Comparison of ENCODE assay signal across 4 cellular contexts in the genomic region with DNA sequence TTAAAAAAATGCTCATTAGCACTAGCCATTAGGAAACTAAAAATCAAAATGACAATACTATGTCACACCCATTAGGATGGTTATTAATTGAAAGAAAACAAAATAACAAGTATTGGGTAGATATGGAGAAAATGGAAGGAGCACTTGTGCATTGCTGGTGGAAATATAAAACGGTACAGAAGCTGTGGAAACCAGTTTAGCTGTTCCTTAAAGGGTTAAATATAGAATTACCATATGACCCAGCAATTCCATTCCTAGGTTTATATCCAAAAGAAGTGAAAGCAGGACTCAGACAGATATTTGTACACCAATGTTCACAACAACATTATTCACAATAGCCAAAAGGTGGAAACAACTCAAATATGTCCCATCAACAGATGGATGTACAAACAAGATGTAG. TPM values are rescaled to one million over a fixed set of nuclear protein-coding genes. Genes with fewer than 3 reads are reported as not detected.
"Had no signal": no experiment of that assay in that cellular context is flagged by ENCODE, and none has a peak within 500 bp of the region (broad histone marks: within the 10 kb centered on the region; RNA-seq: fewer than 3 reads in every experiment).

No MANE protein-coding gene starts in this region.

RNA-seq across cellular contexts. Expression of gene CHCT1, which starts 44.1 kb away (rescaled TPM):
- total RNA-seq: LHCN-M2, M059J, MCF 10A, NCI-H460 had no signal
